Comparison of ENCODE assay signal across 24 cellular contexts in the genomic region with DNA sequence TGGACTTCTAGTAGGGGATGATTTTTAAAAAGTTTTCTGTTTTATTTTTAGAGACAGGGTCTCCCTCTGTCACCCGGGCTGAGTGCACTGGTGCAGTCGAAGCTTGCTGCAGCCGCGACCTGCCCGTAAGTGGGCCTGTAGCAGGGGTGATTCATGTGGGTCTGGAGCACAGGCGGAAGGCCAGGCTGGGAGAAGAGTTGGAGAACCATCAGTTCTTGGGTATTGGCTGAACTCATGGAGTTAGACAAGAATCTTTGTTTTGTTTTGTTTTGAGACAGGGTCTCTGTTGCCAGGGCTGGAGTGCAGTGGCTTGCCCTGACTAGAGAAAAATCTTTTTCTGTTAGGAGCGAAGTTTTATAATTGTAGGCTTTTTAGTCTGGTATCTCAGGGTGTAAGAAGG. TPM values are rescaled to one million over a fixed set of nuclear protein-coding genes. Genes with fewer than 3 reads are reported as not detected.
DNase-seq lines count a peak whose midpoint lies in the region; ATAC-seq and TF ChIP-seq lines count a peak whose summit lies in the region.
"Had no signal": no experiment of that assay in that cellular context is flagged by ENCODE, and none has a peak within 500 bp of the region (broad histone marks: within the 10 kb centered on the region; RNA-seq: fewer than 3 reads in every experiment).

No MANE protein-coding gene starts in this region.

- TF ChIP-seq CTCF in GM23338 (conservative IDR thresholded peaks at IDR 0.05; ENCODE audit: low read depth in 2 of 2) (no peak), chondrocyte (IDR thresholded peaks at IDR 0.05) (no peak), nephron progenitor cell (IDR thresholded peaks at IDR 0.05) (no peak), esophagus muscularis mucosa (IDR thresholded peaks at IDR 0.05) (no peak)

- H3K9me3 Mint-ChIP-seq in activated naive CD4-positive, alpha-beta T cell treated with anti-CD3 and anti-CD28 coated beads, Interleukin-2, amount 50 U/mL, for 24 hours: no peaks in the 10 kb centered on the region
- H3K9me3 Mint-ChIP-seq in GM23338: no peaks in the 10 kb centered on the region; the same call in 2 of the 3 replicates
- H3K9me3 Mint-ChIP-seq in chondrocyte (ENCODE audit: low read depth): no peaks in the 10 kb centered on the region
- no peaks in the 10 kb centered on the region for H3K9me3 Mint-ChIP-seq in nephron progenitor cell
- H3K9me3 Mint-ChIP-seq: immature natural killer cell had no signal

- H3K27me3 ChIP-seq in GM23338 (ENCODE audit: insufficient read depth) (no peaks in the 10 kb centered on the region), esophagus muscularis mucosa (no peaks in the 10 kb centered on the region)
- H3K27me3 ChIP-seq: MG63, stomach, thyroid gland had no signal

- H3K4me2 ChIP-seq in GM23338: no peak overlapping the region

- H3K79me2 ChIP-seq in GM23338 (replicated peaks; ENCODE audit: insufficient read depth): peaks cover 72% of the 10 kb centered on the region

- H3K27ac ChIP-seq in GM23338 (ENCODE audit: low read depth) (no peak overlapping the region), esophagus muscularis mucosa (replicated peaks in 1 of 4) (no peak overlapping the region)
- H3K27ac ChIP-seq: stomach, thyroid gland had no signal

- peaks cover 58% of the 10 kb centered on the region for H3K36me3 ChIP-seq in GM23338 (ENCODE audit: insufficient read depth)
- H3K36me3 ChIP-seq in esophagus muscularis mucosa: peaks cover 32 to 89% (median 67%) of the 10 kb centered on the region in 4 donors

- no peak for TF ChIP-seq POLR2A in esophagus muscularis mucosa (IDR thresholded peaks at IDR 0.05; ENCODE audit: low read depth)

- H3K9me3 ChIP-seq in esophagus muscularis mucosa: no peaks in the 10 kb centered on the region
- H3K9me3 ChIP-seq: MG63, stomach, thyroid gland had no signal

- H3K27me3 Mint-ChIP-seq in activated naive CD4-positive, alpha-beta T cell treated with anti-CD3 and anti-CD28 coated beads, Interleukin-2, amount 50 U/mL, for 24 hours: no peaks in the 10 kb centered on the region
- peaks cover 12% of the 10 kb centered on the region for H3K27me3 Mint-ChIP-seq in GM23338 (ENCODE audit: insufficient read depth, low read depth, poor library complexity)
- H3K27me3 Mint-ChIP-seq in chondrocyte (ENCODE audit: low read depth): no peaks in the 10 kb centered on the region
- H3K27me3 Mint-ChIP-seq in nephron progenitor cell (ENCODE audit: low read depth, poor library complexity): peaks cover 2% of the 10 kb centered on the region

- WGBS in esophagus muscularis mucosa: 90% methylated on average over 7 of the region's 7 CpGs

- H3K4me1 Mint-ChIP-seq in activated naive CD4-positive, alpha-beta T cell treated with anti-CD3 and anti-CD28 coated beads, Interleukin-2, amount 50 U/mL, for 24 hours: peaks cover 42% of the 10 kb centered on the region
- peaks cover 36% of the 10 kb centered on the region for H3K4me1 Mint-ChIP-seq in GM23338
- H3K4me1 Mint-ChIP-seq in chondrocyte (ENCODE audit: low read depth): peaks cover 43% of the 10 kb centered on the region
- peaks cover 87% of the 10 kb centered on the region for H3K4me1 Mint-ChIP-seq in nephron progenitor cell

- ATAC-seq in GM23338: no peak
- no peak for ATAC-seq in HG02588 (IDR thresholded peaks at IDR 0.05; ENCODE audit: unreplicated experiment)
- ATAC-seq: SK-N-SH treated with all-trans-retinoic acid at 6 μM for 48 hours had no signal

- peak overlapping the region; percentile 76 for H3K27ac Mint-ChIP-seq in activated naive CD4-positive, alpha-beta T cell treated with anti-CD3 and anti-CD28 coated beads, Interleukin-2, amount 50 U/mL, for 24 hours
- H3K27ac Mint-ChIP-seq in GM23338 (peak overlapping the region; percentile 27; the same call in 1 of the 2 replicates), chondrocyte (ENCODE audit: unreplicated experiment) (peak overlapping the region; percentile 45), nephron progenitor cell (peak overlapping the region; percentile 93)

- H3K4me1 ChIP-seq in GM23338 (ENCODE audit: insufficient read depth) (peaks cover 8% of the 10 kb centered on the region), esophagus muscularis mucosa (peaks cover 25 to 53% (median 49%) of the 10 kb centered on the region in 4 donors)

- no peak overlapping the region for H3K4me3 ChIP-seq in GM23338
- no peak overlapping the region for H3K4me3 ChIP-seq in esophagus muscularis mucosa
- H3K4me3 ChIP-seq: MG63, stomach, thyroid gland had no signal

- no peak for DNase-seq in activated naive CD4-positive, alpha-beta T cell treated with anti-CD3 and anti-CD28 coated beads, Interleukin-2, amount 50 U/mL, for 16 hours
- DNase-seq in GM23338 (ENCODE audit: low spot score) (no peak), chondrocyte (ENCODE audit: low spot score) (no peak), nephron progenitor cell (no peak), esophagus muscularis mucosa (ENCODE audit: extremely low spot score) (no peak)
- no peak for DNase-seq in activated CD4-positive, CD25-positive, alpha-beta regulatory T cell (lab: John Stamatoyannopoulos, UW)
- DNase-seq: activated CD4-positive, alpha-beta T cell treated with anti-CD3 and anti-CD28 coated beads for 4 hours; activated gamma-delta T cell treated with Interleukin-2 at 50 U/mL for 16 hours; COR-L47; cortex of kidney; DMS53; immature natural killer cell; mesenchymal stem cell; MG63; NCI-H1417; NCI-H2081; NCI-H226; NCI-H774; occipital lobe; stomach; thyroid gland had no signal

- H4K20me1 ChIP-seq in GM23338 (replicated peaks; ENCODE audit: insufficient read depth): peaks cover 60% of the 10 kb centered on the region

- peaks cover 36% of the 10 kb centered on the region for H3F3A ChIP-seq in GM23338 (replicated peaks; ENCODE audit: low read depth)

- no peak for TF ChIP-seq EP300 in esophagus muscularis mucosa (IDR thresholded peaks at IDR 0.05)

- no peak overlapping the region for H3K4me3 Mint-ChIP-seq in activated naive CD4-positive, alpha-beta T cell treated with anti-CD3 and anti-CD28 coated beads, Interleukin-2, amount 50 U/mL, for 24 hours
- H3K4me3 Mint-ChIP-seq in GM23338 (no peak overlapping the region; the same call in 2 of the 3 replicates), chondrocyte (ENCODE audit: unreplicated experiment) (no peak overlapping the region), nephron progenitor cell (no peak overlapping the region)

- intact Hi-C loops in esophagus muscularis mucosa (cut with DNase I): loop anchor here (10.0 kb wide), 1 partner anchor 176 kb away; a partner anchor contains a TSS

- H3K36me3 Mint-ChIP-seq in activated naive CD4-positive, alpha-beta T cell treated with anti-CD3 and anti-CD28 coated beads, Interleukin-2, amount 50 U/mL, for 24 hours: peaks cover 22% of the 10 kb centered on the region
- H3K36me3 Mint-ChIP-seq in GM23338 (ENCODE audit: low read depth) (peaks cover 94% of the 10 kb centered on the region), chondrocyte (ENCODE audit: low read depth) (peaks cover 40% of the 10 kb centered on the region), nephron progenitor cell (ENCODE audit: low read depth) (peaks cover 90% of the 10 kb centered on the region)

- no peak overlapping the region for H2AFZ ChIP-seq in GM23338

- no peaks in the 10 kb centered on the region for H3K9me2 ChIP-seq in GM23338 (ENCODE audit: insufficient read depth)

RNA-seq across cellular contexts. Expression of a gene that starts 5.7 kb away (rescaled TPM):
- 98.3 and 113 TPM in 2 replicates for total RNA-seq in GM23338 (2014; rRNA removed; shearing (Covaris generic))
- polyA plus RNA-seq in GM23338 (2016; fragmentation: Nextera tagmentation; extraction: Ambion mirVana): 125 and 140 TPM in 2 replicates
- total RNA-seq in chondrocyte (104 to 138 TPM (median 105 TPM) in 3 replicates), esophagus muscularis mucosa (10 to 100 TPM; 47.2 to 69.6 (median 61.7) TPM)

RNA-seq across cellular contexts. Expression of a gene that starts 8.9 kb away (rescaled TPM):
- 11.5 and 11.8 TPM in 2 replicates for total RNA-seq in GM23338 (2014; rRNA removed; shearing (Covaris generic))
- polyA plus RNA-seq in GM23338 (2016; fragmentation: Nextera tagmentation; extraction: Ambion mirVana): 2.0 and 4.1 TPM in 2 replicates
- 4.1 to 5.0 TPM (median 4.3 TPM) in 3 replicates for total RNA-seq in chondrocyte
- total RNA-seq in esophagus muscularis mucosa: 1 to 10 TPM; 2.1 to 8.7 (median 5.7) TPM

RNA-seq across cellular contexts. Expression of a gene that starts 13.5 kb away (rescaled TPM):
- 106 and 112 TPM in 2 replicates for total RNA-seq in GM23338 (2014; rRNA removed; shearing (Covaris generic))
- polyA plus RNA-seq in GM23338 (2016; fragmentation: Nextera tagmentation; extraction: Ambion mirVana): 44.6 and 45.0 TPM in 2 replicates
- 91.6 to 104 TPM (median 98.4 TPM) in 3 replicates for total RNA-seq in chondrocyte
- total RNA-seq in esophagus muscularis mucosa: 10 to 100 TPM; 60.2 to 89.9 (median 81.2) TPM

RNA-seq across cellular contexts. Expression of a gene that starts 15.0 kb away (rescaled TPM):
- total RNA-seq in GM23338 (2014; rRNA removed; shearing (Covaris generic)): 1.5 and 3.7 TPM in 2 replicates
- polyA plus RNA-seq in GM23338 (2016; fragmentation: Nextera tagmentation; extraction: Ambion mirVana): 3.6 and 3.9 TPM in 2 replicates
- total RNA-seq in chondrocyte (1.4 to 2.9 TPM (median 2.6 TPM) in 3 replicates), esophagus muscularis mucosa (1 to 10 TPM; 2.5 to 4.6 (median 3.5) TPM)
- polyA plus RNA-seq: immature natural killer cell had no signal

RNA-seq across cellular contexts. Expression of a gene that starts 28.1 kb away (rescaled TPM):
- total RNA-seq in GM23338 (2014; rRNA removed; shearing (Covaris generic)): 32.3 and 39.9 TPM in 2 replicates
- 9.7 and 10.3 TPM in 2 replicates for polyA plus RNA-seq in GM23338 (2016; fragmentation: Nextera tagmentation; extraction: Ambion mirVana)
- total RNA-seq in chondrocyte (23.5 to 26.6 TPM (median 26.0 TPM) in 3 replicates), esophagus muscularis mucosa (10 to 100 TPM; 15.0 to 26.0 (median 19.9) TPM)

Comparison
In these comparisons a context has a peak if more than half of its experiments do, and no peak if none do; other contexts are left out.
1. H3K27ac Mint-ChIP-seq: peak in every context shown above with its lines; median percentile 93 in nephron progenitor cell; 76 in activated naive CD4-positive, alpha-beta T cell treated with anti-CD3 and anti-CD28 coated beads, Interleukin-2, amount 50 U/mL, for 24 hours; 45 in chondrocyte; 27 in GM23338.